Comparison of ENCODE assay signal across 11 cellular contexts in the genomic region with DNA sequence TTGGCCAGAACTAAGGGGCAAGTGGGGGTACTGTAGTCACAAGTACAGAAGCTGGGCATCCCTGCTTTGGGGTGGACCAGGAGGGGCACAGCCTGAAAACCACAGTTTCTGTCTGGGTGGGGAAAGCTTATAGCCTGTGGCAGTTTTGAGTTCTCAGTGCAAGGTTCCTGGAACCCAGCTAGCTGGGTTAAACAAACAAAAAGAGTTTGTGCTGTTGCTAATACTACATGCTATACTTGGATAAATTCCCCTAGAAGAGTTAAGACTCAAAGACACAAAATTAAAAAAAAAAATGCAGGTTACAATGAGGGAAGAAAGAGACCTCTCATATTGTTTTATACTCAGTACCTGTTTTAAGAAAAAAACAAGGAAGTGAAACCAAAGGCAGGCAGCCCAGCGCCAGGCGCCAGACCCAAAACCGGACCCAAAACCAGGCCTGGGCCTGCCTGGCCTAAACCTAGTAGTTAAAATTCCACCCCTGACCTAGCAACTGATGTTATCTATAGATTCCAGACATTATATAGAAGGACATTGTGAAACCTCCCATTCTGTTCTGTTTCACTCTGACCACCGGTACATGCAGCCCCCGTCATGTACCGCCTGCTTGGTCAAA. TPM values are rescaled to one million over a fixed set of nuclear protein-coding genes. Genes with fewer than 3 reads are reported as not detected.
A peak's percentile ranks its signal among the peaks of the same experiment; 100 is the strongest.
DNase-seq lines count a peak whose midpoint lies in the region; ATAC-seq and TF ChIP-seq lines count a peak whose summit lies in the region.
"Had no signal": no experiment of that assay in that cellular context is flagged by ENCODE, and none has a peak within 500 bp of the region (broad histone marks: within the 10 kb centered on the region; RNA-seq: fewer than 3 reads in every experiment).

No MANE protein-coding gene starts in this region.

- peaks cover 38% of the 10 kb centered on the region for H3K4me1 Mint-ChIP-seq in activated CD4-positive, alpha-beta memory T cell treated with anti-CD3 and anti-CD28 coated beads, Interleukin-2, amount 10 ng/mL, durations not matched to agents 7 days and 5 days
- no peaks in the 10 kb centered on the region for H3K4me1 Mint-ChIP-seq in activated CD4-positive, alpha-beta memory T cell treated with anti-CD3 and anti-CD28 coated beads for 36 hours (ENCODE audit: low read depth)
- peaks cover 31% of the 10 kb centered on the region for H3K4me1 Mint-ChIP-seq in stimulated activated memory B cell treated with anti-CD40 and anti-IgM and Interleukin-4, amounts not matched to agents 10 μg/mL and 1 μg/mL and 100 μg/mL, for 72 hours
- H3K4me1 Mint-ChIP-seq: natural killer cell had no signal

- intact Hi-C loops in activated CD4-positive, alpha-beta memory T cell treated with anti-CD3 and anti-CD28 coated beads for 36 hours (cut with micrococcal nuclease): no loop called here

- CTCF ChIA-PET in activated CD4-positive, alpha-beta memory T cell treated with anti-CD3 and anti-CD28 coated beads, Interleukin-2, amount 10 ng/mL, durations not matched to agents 7 days and 5 days (lab: Charles Lee): interaction anchor here (0.6 to 4.1 kb wide), 4 partner anchors 30 to 51 kb away, joined by 3 to 24 read pairs (median 4); partner anchors contain the start of gene SLC2A9
- CTCF ChIA-PET in activated CD4-positive, alpha-beta memory T cell treated with anti-CD3 and anti-CD28 coated beads for 36 hours (lab: Charles Lee): no interaction called here
- CTCF ChIA-PET in GM10248 (lab: Yijun Ruan, JAX): interaction anchor here (0.8 to 1.2 kb wide), 5 partner anchors 9 to 207 kb away, joined by 3 to 4 read pairs (median 3); no protein-coding TSS in a partner anchor

- no peak for TF ChIP-seq CTCF in GM10248 (IDR thresholded peaks at IDR 0.05; ENCODE audit: control extremely low read depth, extremely low read depth, low read depth, missing control alignments)

- POLR2A ChIA-PET in activated CD4-positive, alpha-beta memory T cell treated with anti-CD3 and anti-CD28 coated beads, Interleukin-2, amount 10 ng/mL, durations not matched to agents 7 days and 5 days (lab: Charles Lee): interaction anchor here (0.9 to 4.5 kb wide), 4 partner anchors 30 to 44 kb away, joined by 3 to 32 read pairs (median 6); no protein-coding TSS in a partner anchor
- POLR2A ChIA-PET in activated CD4-positive, alpha-beta memory T cell treated with anti-CD3 and anti-CD28 coated beads for 36 hours (lab: Charles Lee): no interaction called here
- POLR2A ChIA-PET in GM10248 (lab: Yijun Ruan, JAX): no interaction called here

- peak; percentile 82 for ATAC-seq in HG02642 (IDR thresholded peaks at IDR 0.05; ENCODE audit: poor library complexity, unreplicated experiment)
- peak; percentile 86 for ATAC-seq in HG03571 (IDR thresholded peaks at IDR 0.05; ENCODE audit: unreplicated experiment)
- peak; percentile 87 for ATAC-seq in stimulated activated memory B cell treated with anti-CD40 and anti-IgM and Interleukin-4, amounts not matched to agents 10 μg/mL and 1 μg/mL and 100 μg/mL, for 72 hours
- ATAC-seq: natural killer cell had no signal

- peaks cover 27% of the 10 kb centered on the region for H3K9me3 Mint-ChIP-seq in activated CD4-positive, alpha-beta memory T cell treated with anti-CD3 and anti-CD28 coated beads, Interleukin-2, amount 10 ng/mL, durations not matched to agents 7 days and 5 days
- H3K9me3 Mint-ChIP-seq in activated CD4-positive, alpha-beta memory T cell treated with anti-CD3 and anti-CD28 coated beads for 36 hours: peaks cover 9% of the 10 kb centered on the region
- peaks cover 3% of the 10 kb centered on the region for H3K9me3 Mint-ChIP-seq in stimulated activated memory B cell treated with anti-CD40 and anti-IgM and Interleukin-4, amounts not matched to agents 10 μg/mL and 1 μg/mL and 100 μg/mL, for 72 hours

- peak overlapping the region; percentile 78 for H3K27ac Mint-ChIP-seq in activated CD4-positive, alpha-beta memory T cell treated with anti-CD3 and anti-CD28 coated beads, Interleukin-2, amount 10 ng/mL, durations not matched to agents 7 days and 5 days
- H3K27ac Mint-ChIP-seq in activated CD4-positive, alpha-beta memory T cell treated with anti-CD3 and anti-CD28 coated beads for 36 hours: no peak overlapping the region
- H3K27ac Mint-ChIP-seq in stimulated activated memory B cell treated with anti-CD40 and anti-IgM and Interleukin-4, amounts not matched to agents 10 μg/mL and 1 μg/mL and 100 μg/mL, for 72 hours: peak overlapping the region; percentile 89
- H3K27ac Mint-ChIP-seq: natural killer cell had no signal

- H3K36me3 Mint-ChIP-seq in activated CD4-positive, alpha-beta memory T cell treated with anti-CD3 and anti-CD28 coated beads, Interleukin-2, amount 10 ng/mL, durations not matched to agents 7 days and 5 days (ENCODE audit: low read depth): peaks cover 33% of the 10 kb centered on the region
- peaks cover 1% of the 10 kb centered on the region for H3K36me3 Mint-ChIP-seq in activated CD4-positive, alpha-beta memory T cell treated with anti-CD3 and anti-CD28 coated beads for 36 hours
- peaks cover 12% of the 10 kb centered on the region for H3K36me3 Mint-ChIP-seq in stimulated activated memory B cell treated with anti-CD40 and anti-IgM and Interleukin-4, amounts not matched to agents 10 μg/mL and 1 μg/mL and 100 μg/mL, for 72 hours

- DNase-seq in activated CD4-positive, alpha-beta memory T cell treated with anti-CD3 and anti-CD28 coated beads, Interleukin-2, amount 10 ng/mL, durations not matched to agents 7 days and 5 days: no peak
- no peak for DNase-seq in activated CD4-positive, alpha-beta memory T cell treated with anti-CD3 and anti-CD28 coated beads for 36 hours
- DNase-seq in NCI-H748 (lab: John Stamatoyannopoulos, UW; ENCODE audit: unreplicated experiment) (no peak), GM10248 (ENCODE audit: extremely low spot score) (no peak)
- DNase-seq in activated CD4-positive, alpha-beta T cell treated with anti-CD3 and anti-CD28 coated beads, Interleukin-2, amount 50 U/mL, for 1 hour: no peak
- DNase-seq: activated CD8-positive, alpha-beta memory T cell treated with anti-CD3 and anti-CD28 coated beads, Interleukin-2, amount 50 U/mL, for 48 hours; natural killer cell had no signal

- no peak overlapping the region for H3K4me3 Mint-ChIP-seq in activated CD4-positive, alpha-beta memory T cell treated with anti-CD3 and anti-CD28 coated beads, Interleukin-2, amount 10 ng/mL, durations not matched to agents 7 days and 5 days
- no peak overlapping the region for H3K4me3 Mint-ChIP-seq in activated CD4-positive, alpha-beta memory T cell treated with anti-CD3 and anti-CD28 coated beads for 36 hours
- no peak overlapping the region for H3K4me3 Mint-ChIP-seq in stimulated activated memory B cell treated with anti-CD40 and anti-IgM and Interleukin-4, amounts not matched to agents 10 μg/mL and 1 μg/mL and 100 μg/mL, for 72 hours
- H3K4me3 Mint-ChIP-seq: natural killer cell had no signal

- no peaks in the 10 kb centered on the region for H3K27me3 Mint-ChIP-seq in activated CD4-positive, alpha-beta memory T cell treated with anti-CD3 and anti-CD28 coated beads, Interleukin-2, amount 10 ng/mL, durations not matched to agents 7 days and 5 days
- no peaks in the 10 kb centered on the region for H3K27me3 Mint-ChIP-seq in activated CD4-positive, alpha-beta memory T cell treated with anti-CD3 and anti-CD28 coated beads for 36 hours
- no peaks in the 10 kb centered on the region for H3K27me3 Mint-ChIP-seq in stimulated activated memory B cell treated with anti-CD40 and anti-IgM and Interleukin-4, amounts not matched to agents 10 μg/mL and 1 μg/mL and 100 μg/mL, for 72 hours

RNA-seq across cellular contexts. Expression of gene SLC2A9, which starts 50.8 kb away (rescaled TPM):
- under 1 TPM; 0.55 to 0.83 TPM for total RNA-seq in activated CD4-positive, alpha-beta memory T cell treated with anti-CD3 and anti-CD28 coated beads, Interleukin-2, amount 10 ng/mL, durations not matched to agents 7 days and 5 days
- under 1 TPM; 0.10 to 0.65 TPM for total RNA-seq in activated CD4-positive, alpha-beta memory T cell treated with anti-CD3 and anti-CD28 coated beads for 36 hours
- total RNA-seq: RPMI7951 had no signal
